ENCODE assay signal across 1 cellular context in genomic region chr12:9813821-9814798, GRCh38.
A peak's percentile ranks its signal among the peaks of the same experiment; 100 is the strongest.
TF ChIP-seq lines count a peak whose summit lies in the region.

No MANE protein-coding gene starts in this region.

TF ChIP-seq in H1, 55 proteins besides CTCF, POLR2A, EP300 and RAD21:
- TF ChIP-seq SIN3A (conservative IDR thresholded peaks at IDR 0.05 in 1 of 2, IDR thresholded peaks at IDR 0.05 in 1 of 2; ENCODE audit: low read depth in 1 of 2, low read length in 2 of 2): peak; percentile 66 to 81; a peak in 2 of 4 replicates
- TF ChIP-seq CHD1 (IDR thresholded peaks at IDR 0.05; ENCODE audit: low read depth, low read length): no peak
- TF ChIP-seq NANOG (IDR thresholded peaks at IDR 0.05; ENCODE audit: insufficient read depth, low read depth, low read length, poor library complexity, severe bottlenecking): peak; percentile 22
- TF ChIP-seq KDM1A (IDR thresholded peaks at IDR 0.05; ENCODE audit: borderline replicate concordance, low read length): peak; percentile 51; the same call in 1 of the 2 replicates
- no peak for TF ChIP-seq ZNF274 (IDR thresholded peaks at IDR 0.05; ENCODE audit: borderline replicate concordance, extremely low read depth, low read length)
- TF ChIP-seq BACH1 (IDR thresholded peaks at IDR 0.05; ENCODE audit: low read length): peak; percentile 96
- TF ChIP-seq TAF1 (IDR thresholded peaks at IDR 0.05; ENCODE audit: low read depth, low read length): 0 out of 2 replicates have a peak, but pooled peaks have one; percentile 23
- peak; percentile 31; the same call in 1 of the 2 replicates for TF ChIP-seq CHD2 (IDR thresholded peaks at IDR 0.05; ENCODE audit: low read length)
- TF ChIP-seq CTBP2 (IDR thresholded peaks at IDR 0.05; ENCODE audit: borderline replicate concordance, insufficient read depth, insufficient read length, low read length): peak; percentile 74
- TF ChIP-seq KDM4A (IDR thresholded peaks at IDR 0.05; ENCODE audit: low read depth, low read length, severe bottlenecking): peak; percentile 50
- 0 out of 2 replicates have a peak, but pooled peaks have one; percentile 31 for TF ChIP-seq SUZ12 (IDR thresholded peaks at IDR 0.05; ENCODE audit: low read length)
- 0 out of 2 replicates have a peak, but pooled peaks have one; percentile 14 for TF ChIP-seq TEAD4 (IDR thresholded peaks at IDR 0.05; ENCODE audit: low read depth, low read length)
- TF ChIP-seq, protein P1, sequence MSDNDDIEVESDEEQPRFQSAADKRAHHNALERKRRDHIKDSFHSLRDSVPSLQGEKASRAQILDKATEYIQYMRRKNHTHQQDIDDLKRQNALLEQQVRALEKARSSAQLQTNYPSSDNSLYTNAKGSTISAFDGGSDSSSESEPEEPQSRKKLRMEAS (IDR thresholded peaks at IDR 0.05): peak; percentile 34; the same call in 1 of the 2 replicates
- TF ChIP-seq NRF1 (IDR thresholded peaks at IDR 0.05; ENCODE audit: low read depth, low read length): no peak
- no peak for TF ChIP-seq JUND (IDR thresholded peaks at IDR 0.05; ENCODE audit: low read length)
- TF ChIP-seq TBP (IDR thresholded peaks at IDR 0.05; ENCODE audit: low read depth, low read length): peak; percentile 46; the same call in 1 of the 2 replicates
- peak; percentile 94 to 98; a peak in 3 of 4 replicates for TF ChIP-seq HDAC2 (IDR thresholded peaks at IDR 0.05; ENCODE audit: borderline replicate concordance in 1 of 2, low read depth in 2 of 2, low read length in 2 of 2)
